ENCODE assay signal across 21 cellular contexts in the genomic region with DNA sequence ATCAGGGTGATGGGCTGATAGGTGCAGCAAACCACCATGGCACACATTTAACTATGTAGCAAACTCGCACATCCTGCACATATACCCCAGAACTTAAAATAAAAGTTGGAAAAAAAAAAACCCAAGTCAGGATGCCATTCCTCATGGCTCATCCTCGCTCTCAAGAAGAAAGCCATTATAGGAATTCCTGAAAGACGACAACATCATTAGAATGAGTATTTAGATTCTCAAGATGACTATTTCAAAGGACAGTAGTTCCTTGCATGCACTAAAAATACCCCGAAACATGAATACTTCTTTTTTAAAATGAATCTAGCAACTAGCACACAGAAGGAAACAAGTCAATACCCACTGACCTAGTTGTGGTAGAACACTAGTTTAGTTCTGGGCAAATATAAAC.
DNase-seq lines count a peak whose midpoint lies in the region; ATAC-seq and TF ChIP-seq lines count a peak whose summit lies in the region.
"Had no signal": no experiment of that assay in that cellular context is flagged by ENCODE, and none has a peak within 500 bp of the region (broad histone marks: within the 10 kb centered on the region; RNA-seq: fewer than 3 reads in every experiment).

No MANE protein-coding gene starts in this region.

- no peak for TF ChIP-seq CTCF in astrocyte of the spinal cord (IDR thresholded peaks at IDR 0.05; ENCODE audit: low read depth, low read length)

- H3K36me3 Mint-ChIP-seq in memory B cell: peaks cover 76% of the 10 kb centered on the region

- ATAC-seq in memory B cell (ENCODE audit: low read depth) (no peak), HG03378 (IDR thresholded peaks at IDR 0.05; ENCODE audit: unreplicated experiment) (no peak)
- ATAC-seq: WTC11 had no signal

- H3K4me1 Mint-ChIP-seq in memory B cell: peaks cover 34% of the 10 kb centered on the region
- H3K4me1 Mint-ChIP-seq: neural crest cell had no signal

- no peaks in the 10 kb centered on the region for H3K27me3 Mint-ChIP-seq in memory B cell

- in situ Hi-C loops in astrocyte of the spinal cord (cut with HindIII; ENCODE audit: low sequenced_read_pairs): no loop called here

- peaks cover 18% of the 10 kb centered on the region for H3K9me3 Mint-ChIP-seq in memory B cell

- peak; percentile 66 for DNase-seq in AG08395 (ENCODE audit: low spot score)
- DNase-seq in HS-5 (ENCODE audit: low read depth): peak; percentile 78
- DNase-seq in astrocyte of the spinal cord (ENCODE audit: low read depth, low spot score): peak; percentile 56
- no peak for DNase-seq in memory B cell (ENCODE audit: low spot score in 2 of 2)
- DNase-seq in activated T-cell treated with anti-CD3 and anti-CD28 coated beads, Interleukin-2, amount 50 U/mL, for 1 hour: no peak
- no peak for DNase-seq in T1000 (lab: John Stamatoyannopoulos, UW)
- no peak for DNase-seq in putamen (ENCODE audit: low spot score)
- DNase-seq: activated effector memory CD4-positive, alpha-beta T cell treated with Interleukin-2 at 50 U/mL for 16 hours; amygdala; glutamatergic neuron; immature natural killer cell; NCI-H1092; NCI-H774; retina; RPMI8226; stimulated activated CD4-positive, alpha-beta T cell treated with anti-CD3 and anti-CD28 coated beads, Interleukin-15, amount 100 ng/mL, for 24 hours; stimulated activated naive CD4-positive, alpha-beta T cell treated with Interleukin-2 at 50 U/mL for 16 hours; SW 1271 had no signal

- H3K4me3 ChIP-seq in astrocyte of the spinal cord (ENCODE audit: low read depth, low read length): no peak overlapping the region

- H3K27ac Mint-ChIP-seq in memory B cell: peak overlapping the region; percentile 47
- H3K27ac Mint-ChIP-seq: immature natural killer cell had no signal

- no peak overlapping the region for H3K4me3 Mint-ChIP-seq in memory B cell
- H3K4me3 Mint-ChIP-seq: immature natural killer cell, neural crest cell, WTC11 had no signal

Comparison
In these comparisons a context has a peak if more than half of its experiments do, and no peak if none do; other contexts are left out.
1. DNase-seq: peak in AG08395 (single experiment), HS-5 (single experiment) and astrocyte of the spinal cord (single experiment); none in memory B cell (0 of 2), activated T-cell treated with anti-CD3 and anti-CD28 coated beads, Interleukin-2, amount 50 U/mL, for 1 hour (single experiment), T1000 (single experiment) and putamen (single experiment).